8 cellular contexts compared by ENCODE assay signal in genomic region chr10:63521389-63522128, GRCh38. TPM values are rescaled to one million over a fixed set of nuclear protein-coding genes. Genes with fewer than 3 reads are reported as not detected.
DNase-seq lines count a peak whose midpoint lies in the region; FAIRE-seq and TF ChIP-seq lines count a peak whose summit lies in the region.

Gene REEP3 (plus strand): TSS chr10:63521401. CDS start chr10:63521546, 145 bp downstream.

- H3K4me3 Mint-ChIP-seq in astrocyte (ENCODE audit: unreplicated experiment), result peak within 1 kb of the TSS; percentile 87

- H3K36me3 Mint-ChIP-seq in astrocyte (ENCODE audit: low read depth, unreplicated experiment), result no peaks in the 10 kb centered on the region

- peak within 1 kb of the TSS; percentile 95 for H3K9ac ChIP-seq in GM23248
- peak within 1 kb of the TSS; percentile 93 for H3K9ac ChIP-seq in astrocyte (ENCODE audit: low read length)

- H3K9me3 ChIP-seq in GM23248 (ENCODE audit: low read depth) (no peaks in the 10 kb centered on the region), astrocyte (ENCODE audit: insufficient read depth, low read depth, low read length) (no peaks in the 10 kb centered on the region)

- H3K4me3 ChIP-seq in GM23248, result peak within 1 kb of the TSS; percentile 98
- H3K4me3 ChIP-seq in astrocyte (ENCODE audit: insufficient read depth, low read depth, low read length), result peak within 1 kb of the TSS; percentile 93

- CTCF ChIA-PET in GM10248 (lab: Yijun Ruan, JAX), result interaction anchor here (1.0 to 2.0 kb wide), 6 partner anchors 16 to 199 kb away, joined by 3 to 10 read pairs (median 4); no protein-coding TSS in a partner anchor

- peak; percentile 81 for DNase-seq in GM10248 (ENCODE audit: extremely low spot score)
- DNase-seq in GM23248, result peak; percentile 91
- DNase-seq in Kasumi-1 (lab: John Stamatoyannopoulos, UW), result peak; percentile 70 to 81
- DNase-seq in astrocyte (ENCODE audit: low read depth), result peak; percentile 69
- DNase-seq in hepatic stellate cell (ENCODE audit: low spot score), result peak; percentile 76
- DNase-seq in renal cortical epithelial cell (ENCODE audit: low read depth), result peak; percentile 27
- DNase-seq in NCI-H524 treated with DMSO at 0.1 percent for 48 hours (lab: John Stamatoyannopoulos, UW), result no peak

- H3F3A ChIP-seq in GM23248 (ENCODE audit: insufficient read depth), result peaks cover 20% of the 10 kb centered on the region

- H3K27ac ChIP-seq in GM23248 (peak within 1 kb of the TSS; percentile 95), astrocyte (ENCODE audit: low read depth, low read length) (peak within 1 kb of the TSS; percentile 95)

- H3K79me2 ChIP-seq in GM23248 (ENCODE audit: insufficient read depth) (peaks cover 91% of the 10 kb centered on the region), astrocyte (ENCODE audit: insufficient read depth, low read length) (peaks cover 93% of the 10 kb centered on the region)

- TF ChIP-seq CTCF in GM10248 (IDR thresholded peaks at IDR 0.05; ENCODE audit: control extremely low read depth, extremely low read depth, low read depth, missing control alignments), result peak; percentile 5
- no peak for TF ChIP-seq CTCF in astrocyte (IDR thresholded peaks at IDR 0.05; ENCODE audit: insufficient read depth, low read depth, low read length)

- H3K27me3 Mint-ChIP-seq in astrocyte (ENCODE audit: low read depth, unreplicated experiment), result no peaks in the 10 kb centered on the region

- no peaks in the 10 kb centered on the region for H3K9me3 Mint-ChIP-seq in astrocyte (ENCODE audit: unreplicated experiment)

- peak within 1 kb of the TSS; percentile 58 for H3K27ac Mint-ChIP-seq in astrocyte (ENCODE audit: unreplicated experiment)

- in situ Hi-C loops in GM23248 (cut with MboI), result no loop called here

- H2AFZ ChIP-seq in GM23248, result peak within 1 kb of the TSS; percentile 94
- peak within 1 kb of the TSS; percentile 82 for H2AFZ ChIP-seq in astrocyte (ENCODE audit: low read depth, low read length)

- intact Hi-C loops in T-helper 2 cell treated with Interferon-gamma antibody and Interleukin-4, amounts not matched to agents 100 ng/mL and 5 ng/mL, for 36 hours (cut with micrococcal nuclease), result loop anchor here (1.0 to 5.0 kb wide), 9 partner anchors 56 to 789 kb away; partner anchors contain the start of genes EGR2, JMJD1C and NRBF2

- H3K4me1 Mint-ChIP-seq in astrocyte (ENCODE audit: low read depth, unreplicated experiment), result peaks cover 29% of the 10 kb centered on the region

- no peaks in the 10 kb centered on the region for H3K9me2 ChIP-seq in GM23248 (ENCODE audit: insufficient read depth)

- H3K4me1 ChIP-seq in GM23248 (ENCODE audit: insufficient read depth) (peaks cover 27% of the 10 kb centered on the region), astrocyte (ENCODE audit: insufficient read depth, low read length) (peaks cover 14% of the 10 kb centered on the region)

- H3K27me3 ChIP-seq in GM23248 (replicated peaks; ENCODE audit: insufficient read depth) (no peaks in the 10 kb centered on the region), astrocyte (ENCODE audit: insufficient read depth, low read length) (no peaks in the 10 kb centered on the region)

- POLR2A ChIA-PET in GM10248 (lab: Yijun Ruan, JAX), result interaction anchor here (1.0 to 1.7 kb wide), 2 partner anchors 32 to 109 kb away, joined by 3 to 4 read pairs; no protein-coding TSS in a partner anchor

- no peaks in the 10 kb centered on the region for H3K36me3 ChIP-seq in GM23248 (ENCODE audit: low read depth)
- no peaks in the 10 kb centered on the region for H3K36me3 ChIP-seq in astrocyte (ENCODE audit: insufficient read depth, low read length)

- FAIRE-seq in astrocyte (lab: Jason Lieb, UNC), result no peak

- H4K20me1 ChIP-seq in GM23248 (ENCODE audit: insufficient read depth), result no peaks in the 10 kb centered on the region
- H4K20me1 ChIP-seq in astrocyte (ENCODE audit: insufficient read depth, low read length), result peaks cover 53% of the 10 kb centered on the region

- WGBS in GM23248 (ENCODE audit: low coverage in 1 of 2, low lambda C conversion rate in 2 of 2, missing lambda C conversion rate in 2 of 2), 2 experiments, result 1 to 2% methylated on average over 37 to 49 of the region's 99 CpGs

- H3K4me2 ChIP-seq in GM23248 (ENCODE audit: unreplicated experiment) (peak within 1 kb of the TSS; percentile 90), astrocyte (ENCODE audit: low read length) (peak within 1 kb of the TSS; percentile 95)

RNA-seq across cellular contexts. Expression of gene REEP3, which starts in this region (rescaled TPM):
- 72.1 and 76.6 TPM in 2 replicates for total RNA-seq in GM23248 (2014; rRNA removed; shearing (Covaris generic))
- 66.1 and 69.9 TPM in 2 replicates for polyA plus RNA-seq in GM23248 (2016; fragmentation: Nextera tagmentation; extraction: Ambion mirVana)
- total RNA-seq in T-helper 2 cell treated with Interferon-gamma antibody and Interleukin-4, amounts not matched to agents 100 ng/mL and 5 ng/mL, for 36 hours, result 18.2 and 19.9 TPM in 2 replicates
- total RNA-seq in astrocyte (44.6 and 52.0 TPM in 2 replicates), renal cortical epithelial cell (85.7 and 90.6 TPM in 2 replicates)
